16 cellular contexts compared by ENCODE assay signal in the genomic region with DNA sequence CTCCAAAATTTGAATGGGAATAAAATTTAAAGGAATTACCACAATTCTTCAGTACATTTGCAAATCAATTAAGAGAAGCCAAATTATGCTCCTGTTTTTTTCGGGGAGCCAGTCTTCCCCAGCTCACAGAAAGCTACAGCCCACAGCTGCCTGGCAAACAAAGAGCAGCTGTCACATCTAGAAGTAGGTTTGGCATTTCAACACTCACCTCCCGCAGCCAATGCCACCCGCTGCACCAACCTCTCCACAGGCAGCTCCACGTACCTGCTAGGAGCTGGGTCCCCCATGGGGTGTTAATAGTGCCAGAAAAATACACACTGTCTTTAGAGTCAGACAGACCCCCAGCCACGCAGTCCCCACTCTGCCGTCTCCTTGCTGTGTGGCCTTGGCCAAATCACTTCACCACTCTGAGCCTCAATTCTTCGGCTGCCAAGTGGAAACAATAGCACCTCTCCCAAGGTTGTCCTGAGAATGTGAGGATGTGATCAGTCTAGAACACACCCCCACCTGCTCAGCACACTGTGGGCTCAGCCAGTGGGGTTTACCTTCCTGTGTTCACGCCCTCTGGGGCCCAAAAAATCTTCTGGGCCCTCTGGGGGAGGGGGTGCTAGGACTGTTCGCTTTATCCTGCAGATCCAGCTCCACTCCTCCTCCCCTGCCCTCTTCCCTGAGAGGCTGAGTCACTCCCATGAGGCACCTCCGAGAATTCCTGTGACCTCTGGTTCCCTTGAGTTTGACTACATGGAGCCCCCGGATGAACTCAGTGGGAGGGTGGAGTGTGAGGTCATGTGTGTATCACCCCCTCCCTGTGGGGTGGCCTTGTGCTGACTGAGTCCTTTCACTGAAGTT.
DNase-seq lines count a peak whose midpoint lies in the region; TF ChIP-seq lines count a peak whose summit lies in the region.
"Had no signal": no experiment of that assay in that cellular context is flagged by ENCODE, and none has a peak within 500 bp of the region (broad histone marks: within the 10 kb centered on the region; RNA-seq: fewer than 3 reads in every experiment).

No MANE protein-coding gene starts in this region.

- H3K27ac Mint-ChIP-seq in T-helper 2 cell treated with Interferon-gamma antibody and Interleukin-4, amounts not matched to agents 5 μg/mL and 100 μg/mL, for 36 hours = no peak overlapping the region
- H3K27ac Mint-ChIP-seq: immature natural killer cell, nephron had no signal

- no peak for TF ChIP-seq POLR2A in prostate gland (IDR thresholded peaks at IDR 0.05)

- H3K4me3 Mint-ChIP-seq in T-helper 2 cell treated with Interferon-gamma antibody and Interleukin-4, amounts not matched to agents 5 μg/mL and 100 μg/mL, for 36 hours = no peak overlapping the region
- H3K4me3 Mint-ChIP-seq: immature natural killer cell, nephron had no signal

- whole genome bisulfite sequencing in GM23248 (ENCODE audit: low coverage in 1 of 2, low lambda C conversion rate in 2 of 2, missing lambda C conversion rate in 2 of 2), 2 experiments = 24 to 31% methylated on average over 11 of the region's 11 CpGs
- WGBS in prostate gland = 48% methylated on average over 11 of the region's 11 CpGs

- peaks cover 5% of the 10 kb centered on the region for H3K27me3 Mint-ChIP-seq in T-helper 2 cell treated with Interferon-gamma antibody and Interleukin-4, amounts not matched to agents 5 μg/mL and 100 μg/mL, for 36 hours (ENCODE audit: low read depth)

- peaks cover 3% of the 10 kb centered on the region; the same call in 1 of the 2 replicates for H3K27me3 ChIP-seq in HUES48 (ENCODE audit: control insufficient read depth, insufficient read depth, low read length)
- no peaks in the 10 kb centered on the region for H3K27me3 ChIP-seq in GM23248 (replicated peaks; ENCODE audit: insufficient read depth)
- peaks cover 6% of the 10 kb centered on the region for H3K27me3 ChIP-seq in prostate gland (replicated peaks; ENCODE audit: insufficient read depth)

- H4K20me1 ChIP-seq in GM23248 (ENCODE audit: insufficient read depth) = no peaks in the 10 kb centered on the region

- H3K36me3 Mint-ChIP-seq in T-helper 2 cell treated with Interferon-gamma antibody and Interleukin-4, amounts not matched to agents 5 μg/mL and 100 μg/mL, for 36 hours (ENCODE audit: low read depth) = no peaks in the 10 kb centered on the region
- H3K36me3 Mint-ChIP-seq: immature natural killer cell had no signal

- H3K4me2 ChIP-seq in GM23248 (ENCODE audit: unreplicated experiment) = no peak overlapping the region
- H3K4me2 ChIP-seq: PC-9 had no signal

- H3K79me2 ChIP-seq in GM23248 (ENCODE audit: insufficient read depth) = no peaks in the 10 kb centered on the region

- H2AFZ ChIP-seq in GM23248 = no peak overlapping the region
- H2AFZ ChIP-seq: PC-9 had no signal

- H3K36me3 ChIP-seq in HUES48 (ENCODE audit: control insufficient read depth, insufficient read depth, low read length) (no peaks in the 10 kb centered on the region), GM23248 (ENCODE audit: low read depth) (no peaks in the 10 kb centered on the region), prostate gland (no peaks in the 10 kb centered on the region)

- H3K4me3 ChIP-seq in HUES48 (ENCODE audit: low read depth, low read length) = no peak overlapping the region
- no peak overlapping the region for H3K4me3 ChIP-seq in epithelial cell of esophagus (ENCODE audit: low read length)
- no peak overlapping the region for H3K4me3 ChIP-seq in GM23248
- no peak overlapping the region for H3K4me3 ChIP-seq in prostate gland
- H3K4me3 ChIP-seq: PC-9 had no signal

- no peaks in the 10 kb centered on the region for H3K4me1 Mint-ChIP-seq in T-helper 2 cell treated with Interferon-gamma antibody and Interleukin-4, amounts not matched to agents 5 μg/mL and 100 μg/mL, for 36 hours (ENCODE audit: low read depth)
- H3K4me1 Mint-ChIP-seq: immature natural killer cell, nephron had no signal

- H3K27ac ChIP-seq in HUES48 (ENCODE audit: low read depth, low read length) (peak overlapping the region; percentile 16), GM23248 (no peak overlapping the region), prostate gland (no peak overlapping the region)
- H3K27ac ChIP-seq: HL-60, PC-9 had no signal

- no peaks in the 10 kb centered on the region for H3F3A ChIP-seq in GM23248 (ENCODE audit: insufficient read depth)

- intact Hi-C loops in prostate gland (cut with DNase I) = no loop called here

- H3K4me1 ChIP-seq in HUES48 (ENCODE audit: control insufficient read depth, insufficient read depth, low read length) = peaks cover 50% of the 10 kb centered on the region
- no peaks in the 10 kb centered on the region for H3K4me1 ChIP-seq in GM23248 (ENCODE audit: insufficient read depth)
- no peaks in the 10 kb centered on the region for H3K4me1 ChIP-seq in prostate gland (replicated peaks)

- in situ Hi-C loops in GM23248 (cut with MboI) = no loop called here

- no peaks in the 10 kb centered on the region for H3K9me3 Mint-ChIP-seq in T-helper 2 cell treated with Interferon-gamma antibody and Interleukin-4, amounts not matched to agents 5 μg/mL and 100 μg/mL, for 36 hours
- H3K9me3 Mint-ChIP-seq: immature natural killer cell, nephron had no signal

- H3K9me2 ChIP-seq in GM23248 (ENCODE audit: insufficient read depth) = no peaks in the 10 kb centered on the region

- H3K9ac ChIP-seq in HUES48 (ENCODE audit: low read depth, low read length) (no peak overlapping the region), GM23248 (no peak overlapping the region)

- peak; percentile 95 for DNase-seq in COR-L47 (lab: John Stamatoyannopoulos, UW)
- DNase-seq in NCI-H345 treated with DMSO at 0.1 percent for 48 hours (lab: John Stamatoyannopoulos, UW; ENCODE audit: unreplicated experiment) = peak; percentile 86
- DNase-seq in epithelial cell of esophagus (ENCODE audit: low read depth) = peak; percentile 33
- DNase-seq in GM23248 = no peak
- no peak for DNase-seq in prostate gland (ENCODE audit: low spot score)
- no peak for DNase-seq in DMS53 (lab: John Stamatoyannopoulos, UW)
- no peak for DNase-seq in T-helper 2 cell treated with Interferon-gamma antibody and Interleukin-4, amounts not matched to agents 5 μg/mL and 100 μg/mL, for 36 hours (ENCODE audit: low spot score)
- DNase-seq: activated CD4-positive, alpha-beta T cell treated with anti-CD3 and anti-CD28 coated beads, Interleukin-2, amount 50 U/mL, for 4 hours; amniotic stem cell; immature natural killer cell; NCI-H1930; PC-9; retina had no signal

- H3K9me3 ChIP-seq in HUES48 (ENCODE audit: control insufficient read depth, insufficient read depth, low read length) (no peaks in the 10 kb centered on the region), GM23248 (ENCODE audit: low read depth) (no peaks in the 10 kb centered on the region), prostate gland (no peaks in the 10 kb centered on the region)

- no peak for TF ChIP-seq CTCF in epithelial cell of esophagus (IDR thresholded peaks at IDR 0.05; ENCODE audit: insufficient read depth, low read depth, low read length, missing control alignments)
- TF ChIP-seq CTCF in prostate gland (IDR thresholded peaks at IDR 0.05) = no peak

Comparison
In these comparisons a context has a peak if more than half of its experiments do, and no peak if none do; other contexts are left out.
1. DNase-seq: peak in COR-L47 (single experiment), NCI-H345 treated with DMSO at 0.1 percent for 48 hours (single experiment) and epithelial cell of esophagus (single experiment); none in GM23248 (single experiment), prostate gland (single experiment), DMS53 (single experiment) and T-helper 2 cell treated with Interferon-gamma antibody and Interleukin-4, amounts not matched to agents 5 μg/mL and 100 μg/mL, for 36 hours (single experiment).